ENCODE assay signal across 10 cellular contexts in genomic region chr1:116390195-116390594, GRCh38. TPM values are rescaled to one million over a fixed set of nuclear protein-coding genes. Genes with fewer than 3 reads are reported as not detected.
DNase-seq lines count a peak whose midpoint lies in the region; ATAC-seq and TF ChIP-seq lines count a peak whose summit lies in the region.
"Had no signal": no experiment of that assay in that cellular context is flagged by ENCODE, and none has a peak within 500 bp of the region (broad histone marks: within the 10 kb centered on the region; RNA-seq: fewer than 3 reads in every experiment).

No MANE protein-coding gene starts in this region.

- H3K36me3 ChIP-seq in GM23338 (ENCODE audit: insufficient read depth) = peaks cover 83% of the 10 kb centered on the region

- H2AFZ ChIP-seq in GM23338 = no peak overlapping the region

- ATAC-seq in GM19035 (IDR thresholded peaks at IDR 0.05; ENCODE audit: unreplicated experiment) = peak; percentile 70
- peak; percentile 78 for ATAC-seq in HG02840 (IDR thresholded peaks at IDR 0.05; ENCODE audit: low FRiP score, unreplicated experiment)
- ATAC-seq in natural killer cell treated with Interleukin-12 subunit alpha and Interleukin-12 subunit beta and Interleukin-15 and Interleukin-18, amount 100 ng/mL, for 72 hours = peak; percentile 84 to 96
- no peak for ATAC-seq in GM23338
- no peak for ATAC-seq in SK-N-SH treated with all-trans-retinoic acid at 6 μM for 48 hours

- H3K4me3 Mint-ChIP-seq in activated CD4-positive, alpha-beta T cell treated with anti-CD3 and anti-CD28 coated beads, Interleukin-2, amount 10 ng/mL, durations not matched to agents 24 days and 14 days = no peak overlapping the region
- H3K4me3 Mint-ChIP-seq in natural killer cell treated with Interleukin-12 subunit alpha and Interleukin-12 subunit beta and Interleukin-15 and Interleukin-18, amount 100 ng/mL, for 72 hours = peak overlapping the region; percentile 8
- H3K4me3 Mint-ChIP-seq in GM23338 = no peak overlapping the region

- H3K4me1 Mint-ChIP-seq in activated CD4-positive, alpha-beta T cell treated with anti-CD3 and anti-CD28 coated beads, Interleukin-2, amount 10 ng/mL, durations not matched to agents 24 days and 14 days = peaks cover 47% of the 10 kb centered on the region
- H3K4me1 Mint-ChIP-seq in natural killer cell treated with Interleukin-12 subunit alpha and Interleukin-12 subunit beta and Interleukin-15 and Interleukin-18, amount 100 ng/mL, for 72 hours (ENCODE audit: low read depth in 2 of 2) = peaks cover 23 to 51% of the 10 kb centered on the region in 2 donors
- no peaks in the 10 kb centered on the region for H3K4me1 Mint-ChIP-seq in GM23338

- H3K4me3 ChIP-seq in GM23338 = no peak overlapping the region
- H3K4me3 ChIP-seq: lung had no signal

- H3K36me3 Mint-ChIP-seq in activated CD4-positive, alpha-beta T cell treated with anti-CD3 and anti-CD28 coated beads, Interleukin-2, amount 10 ng/mL, durations not matched to agents 24 days and 14 days (ENCODE audit: low read depth) = peaks cover 86% of the 10 kb centered on the region
- H3K36me3 Mint-ChIP-seq in natural killer cell treated with Interleukin-12 subunit alpha and Interleukin-12 subunit beta and Interleukin-15 and Interleukin-18, amount 100 ng/mL, for 72 hours = peaks cover 54% of the 10 kb centered on the region
- peaks cover 97% of the 10 kb centered on the region for H3K36me3 Mint-ChIP-seq in GM23338 (ENCODE audit: low read depth)

- peak; percentile 68 for DNase-seq in activated CD4-positive, alpha-beta T cell treated with anti-CD3 and anti-CD28 coated beads, Interleukin-2, amount 10 ng/mL, durations not matched to agents 24 days and 14 days
- no peak for DNase-seq in natural killer cell treated with Interleukin-12 subunit alpha and Interleukin-12 subunit beta and Interleukin-15 and Interleukin-18, amount 100 ng/mL, for 72 hours (ENCODE audit: low spot score)
- no peak for DNase-seq in GM23338 (ENCODE audit: low spot score)
- DNase-seq in effector CD8-positive, alpha-beta T cell (lab: John Stamatoyannopoulos, UW) = no peak
- no peak for DNase-seq in superior temporal gyrus (ENCODE audit: extremely low spot score)
- DNase-seq: SHP77 had no signal

- H3K27ac Mint-ChIP-seq in activated CD4-positive, alpha-beta T cell treated with anti-CD3 and anti-CD28 coated beads, Interleukin-2, amount 10 ng/mL, durations not matched to agents 24 days and 14 days = no peak overlapping the region
- H3K27ac Mint-ChIP-seq in natural killer cell treated with Interleukin-12 subunit alpha and Interleukin-12 subunit beta and Interleukin-15 and Interleukin-18, amount 100 ng/mL, for 72 hours = peak overlapping the region; percentile 40 to 53
- H3K27ac Mint-ChIP-seq in GM23338 = no peak overlapping the region

- H3K79me2 ChIP-seq in GM23338 (replicated peaks; ENCODE audit: insufficient read depth) = peaks cover 3% of the 10 kb centered on the region; the same call in 1 of the 2 replicates

- H3K27me3 ChIP-seq in GM23338 (ENCODE audit: insufficient read depth) = no peaks in the 10 kb centered on the region

- H3K27me3 Mint-ChIP-seq in activated CD4-positive, alpha-beta T cell treated with anti-CD3 and anti-CD28 coated beads, Interleukin-2, amount 10 ng/mL, durations not matched to agents 24 days and 14 days = no peaks in the 10 kb centered on the region
- no peaks in the 10 kb centered on the region for H3K27me3 Mint-ChIP-seq in natural killer cell treated with Interleukin-12 subunit alpha and Interleukin-12 subunit beta and Interleukin-15 and Interleukin-18, amount 100 ng/mL, for 72 hours
- H3K27me3 Mint-ChIP-seq in GM23338 (ENCODE audit: insufficient read depth, low read depth, poor library complexity) = no peaks in the 10 kb centered on the region

- peaks cover 32% of the 10 kb centered on the region for H4K20me1 ChIP-seq in GM23338 (replicated peaks; ENCODE audit: insufficient read depth)

- H3K4me2 ChIP-seq in GM23338 = no peak overlapping the region

- no peaks in the 10 kb centered on the region for H3F3A ChIP-seq in GM23338 (replicated peaks; ENCODE audit: low read depth)

- H3K4me1 ChIP-seq in GM23338 (ENCODE audit: insufficient read depth) = no peaks in the 10 kb centered on the region

- no peaks in the 10 kb centered on the region for H3K9me3 Mint-ChIP-seq in activated CD4-positive, alpha-beta T cell treated with anti-CD3 and anti-CD28 coated beads, Interleukin-2, amount 10 ng/mL, durations not matched to agents 24 days and 14 days
- H3K9me3 Mint-ChIP-seq in natural killer cell treated with Interleukin-12 subunit alpha and Interleukin-12 subunit beta and Interleukin-15 and Interleukin-18, amount 100 ng/mL, for 72 hours = no peaks in the 10 kb centered on the region
- no peaks in the 10 kb centered on the region; the same call in 2 of the 3 replicates for H3K9me3 Mint-ChIP-seq in GM23338

- no peak overlapping the region for H3K27ac ChIP-seq in GM23338 (ENCODE audit: low read depth)

- H3K9me2 ChIP-seq in GM23338 (ENCODE audit: insufficient read depth) = no peaks in the 10 kb centered on the region

- intact Hi-C loops in activated CD4-positive, alpha-beta T cell treated with anti-CD3 and anti-CD28 coated beads, Interleukin-2, amount 10 ng/mL, durations not matched to agents 24 days and 14 days (cut with micrococcal nuclease) = no loop called here

- no peak for TF ChIP-seq CTCF in GM23338 (conservative IDR thresholded peaks at IDR 0.05; ENCODE audit: low read depth in 2 of 2)

TF ChIP-seq in GM23338, 12 proteins besides CTCF, POLR2A, EP300 and RAD21 (continues in another document):
- no peak for TF ChIP-seq JUNB (IDR thresholded peaks at IDR 0.05; ENCODE audit: unreplicated experiment)

TF ChIP-seq in SK-N-SH treated with all-trans-retinoic acid at 6 μM for 48 hours, 23 proteins besides CTCF, POLR2A, EP300 and RAD21:
- TF ChIP-seq ARNTL (CRISPR knock-in tag; IDR thresholded peaks at IDR 0.05; ENCODE audit: borderline replicate concordance, low read depth) (no peak), PPARA (CRISPR knock-in tag; IDR thresholded peaks at IDR 0.05; ENCODE audit: borderline replicate concordance) (no peak), RARB (CRISPR knock-in tag; IDR thresholded peaks at IDR 0.05) (no peak), ZC3H10 (CRISPR knock-in tag; IDR thresholded peaks at IDR 0.05) (no peak), BACH2 (CRISPR knock-in tag; IDR thresholded peaks at IDR 0.05; ENCODE audit: borderline replicate concordance) (no peak), ESRRG (CRISPR knock-in tag; IDR thresholded peaks at IDR 0.05) (no peak), ZFP30 (CRISPR knock-in tag; IDR thresholded peaks at IDR 0.05) (no peak), ZFP3 (CRISPR knock-in tag; IDR thresholded peaks at IDR 0.05) (no peak), POU6F1 (CRISPR knock-in tag; IDR thresholded peaks at IDR 0.05; ENCODE audit: borderline replicate concordance, low read depth) (no peak)

RNA-seq across cellular contexts. Expression of gene ATP1A1, which starts 17.2 kb away (rescaled TPM):
- 252 and 261 TPM in 2 replicates for total RNA-seq in activated CD4-positive, alpha-beta T cell treated with anti-CD3 and anti-CD28 coated beads, Interleukin-2, amount 10 ng/mL, durations not matched to agents 24 days and 14 days
- total RNA-seq in natural killer cell treated with Interleukin-12 subunit alpha and Interleukin-12 subunit beta and Interleukin-15 and Interleukin-18, amount 100 ng/mL, for 72 hours = 100 to 1,000 TPM; 208 to 285 TPM
- 174 and 202 TPM in 2 replicates for total RNA-seq in GM23338 (2014; rRNA removed; shearing (Covaris generic))
- polyA plus RNA-seq in GM23338 (2016; fragmentation: Nextera tagmentation; extraction: Ambion mirVana) = 114 and 117 TPM in 2 replicates

Comparison
In these comparisons a context has a peak if more than half of its experiments do, and no peak if none do; other contexts are left out.
1. ATAC-seq: peak in GM19035 (single experiment), HG02840 (single experiment) and natural killer cell treated with Interleukin-12 subunit alpha and Interleukin-12 subunit beta and Interleukin-15 and Interleukin-18, amount 100 ng/mL, for 72 hours (2 of 2); none in GM23338 (single experiment) and SK-N-SH treated with all-trans-retinoic acid at 6 μM for 48 hours (single experiment).
2. H3K27ac Mint-ChIP-seq: peak in natural killer cell treated with Interleukin-12 subunit alpha and Interleukin-12 subunit beta and Interleukin-15 and Interleukin-18, amount 100 ng/mL, for 72 hours (2 of 2); none in activated CD4-positive, alpha-beta T cell treated with anti-CD3 and anti-CD28 coated beads, Interleukin-2, amount 10 ng/mL, durations not matched to agents 24 days and 14 days (single experiment) and GM23338 (single experiment).